1 cellular context compared by ENCODE assay signal in genomic region chr16:87922250-87922871, GRCh38.
TF ChIP-seq lines count a peak whose summit lies in the region.

No MANE protein-coding gene starts in this region.

TF ChIP-seq in K562, 482 proteins besides CTCF, POLR2A, EP300 and RAD21:
- TF ChIP-seq CBFA2T2 (conservative IDR thresholded peaks at IDR 0.05), result no peak
- TF ChIP-seq POLR2AphosphoS5 (IDR thresholded peaks at IDR 0.05; ENCODE audit: control insufficient read depth, insufficient read depth, low read depth, low read length), result no peak
- no peak for TF ChIP-seq TFE3 (CRISPR knock-in tag; IDR thresholded peaks at IDR 0.05)
- no peak for TF ChIP-seq ZNF232 (CRISPR knock-in tag; IDR thresholded peaks at IDR 0.05)
- no peak for TF ChIP-seq U2AF2 (optimal IDR thresholded peaks at IDR 0.05; ENCODE audit: low read depth, low read length)
- peak; percentile 74 for TF ChIP-seq ESRRA (IDR thresholded peaks at IDR 0.05; ENCODE audit: borderline replicate concordance, low read depth)
- no peak for TF ChIP-seq ZBTB11 (CRISPR knock-in tag; IDR thresholded peaks at IDR 0.05)
